ENCODE assay signal across 2 cellular contexts in genomic region chr9:83662933-83663332, GRCh38.
TF ChIP-seq lines count a peak whose summit lies in the region.

No MANE protein-coding gene starts in this region.

TF ChIP-seq in HepG2, 621 proteins besides CTCF, POLR2A, EP300 and RAD21:
- TF ChIP-seq NR2F6 (IDR thresholded peaks at IDR 0.05) (no peak), NR2F6 (CRISPR knock-in tag; IDR thresholded peaks at IDR 0.05) (no peak), HNRNPK (IDR thresholded peaks at IDR 0.05; ENCODE audit: low read depth, low read length, poor library complexity, severe bottlenecking) (peak; percentile 90), PCBP2 (optimal IDR thresholded peaks at IDR 0.05; ENCODE audit: low read depth, low read length, poor library complexity, severe bottlenecking) (peak; percentile 21)

TF ChIP-seq in HEK293, 187 proteins besides CTCF, POLR2A, EP300 and RAD21:
- no peak for TF ChIP-seq ZNF423 (tag by site-specific recombination; IDR thresholded peaks at IDR 0.05)
- TF ChIP-seq PRDM1 (tag by site-specific recombination; IDR thresholded peaks at IDR 0.05): peak; percentile 100
